5 cellular contexts compared by ENCODE assay signal in the genomic region with DNA sequence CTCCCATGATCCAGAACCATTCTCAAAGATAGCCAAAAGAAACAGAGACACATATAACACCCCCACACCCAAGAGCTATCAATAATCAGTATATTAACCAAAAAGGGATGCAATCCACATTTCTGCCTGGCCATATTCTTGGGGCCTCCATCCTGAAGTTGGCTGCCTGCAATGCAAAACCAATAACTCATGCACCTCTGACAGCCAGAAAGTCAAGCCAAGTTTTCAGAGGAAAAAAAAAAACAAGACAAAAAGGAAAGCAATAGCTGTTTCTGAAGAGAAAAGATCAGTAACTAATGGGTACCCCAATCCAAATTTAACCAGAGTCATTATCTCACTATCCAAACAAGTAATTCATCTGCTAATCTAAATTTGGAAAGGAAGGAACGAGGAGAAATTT. TPM values are rescaled to one million over a fixed set of nuclear protein-coding genes. Genes with fewer than 3 reads are reported as not detected.
"Had no signal": no experiment of that assay in that cellular context is flagged by ENCODE, and none has a peak within 500 bp of the region (broad histone marks: within the 10 kb centered on the region; RNA-seq: fewer than 3 reads in every experiment).

No MANE protein-coding gene starts in this region.

- H3K4me3 Mint-ChIP-seq: IgD-negative memory B cell had no signal

- H3K36me3 Mint-ChIP-seq: IgD-negative memory B cell had no signal

- H3K4me1 Mint-ChIP-seq: IgD-negative memory B cell had no signal

- H3K4me3 ChIP-seq: K562 had no signal

- ATAC-seq: HepG2, K562 had no signal

- H3K27ac Mint-ChIP-seq: IgD-negative memory B cell had no signal

- DNase-seq: IMR-90, KBM-7 had no signal

RNA-seq across cellular contexts. Expression of a gene that starts 7.3 kb away (rescaled TPM):
- total RNA-seq: HepG2, K562 had no signal
